30 cellular contexts compared by ENCODE assay signal in genomic region chr3:193165431-193166120, GRCh38.
"Had no signal": no experiment of that assay in that cellular context is flagged by ENCODE, and none has a peak within 500 bp of the region (broad histone marks: within the 10 kb centered on the region; RNA-seq: fewer than 3 reads in every experiment).

No MANE protein-coding gene starts in this region.

- H3K4me1 Mint-ChIP-seq: activated CD4-positive, alpha-beta memory T cell treated with anti-CD3 and anti-CD28 coated beads, Interleukin-2, amount 10 ng/mL, durations not matched to agents 7 days and 5 days; activated CD4-positive, alpha-beta T cell treated with anti-CD3 and anti-CD28 coated beads, Interleukin-2, amount 10 ng/mL, durations not matched to agents 7 days and 5 days; activated naive CD4-positive, alpha-beta T cell treated with anti-CD3 and anti-CD28 coated beads, Interleukin-2, amount 10 ng/mL, durations not matched to agents 7 days and 5 days; activated naive CD8-positive, alpha-beta T cell treated with anti-CD3 and anti-CD28 coated beads, Interleukin-2, amount 10 ng/mL, durations not matched to agents 7 days and 5 days; central memory CD8-positive, alpha-beta T cell; WTC11 had no signal

- H3K4me3 ChIP-seq: ascending aorta, breast epithelium, cardiac muscle cell, coronary artery, dorsolateral prefrontal cortex had no signal

- H3K36me3 Mint-ChIP-seq: activated naive CD4-positive, alpha-beta T cell treated with anti-CD3 and anti-CD28 coated beads, Interleukin-2, amount 10 ng/mL, durations not matched to agents 7 days and 5 days; activated naive CD4-positive, alpha-beta T cell treated with anti-CD3 and anti-CD28 coated beads, Interleukin-2, amount 50 U/mL, for 72 hours; activated naive CD8-positive, alpha-beta T cell treated with anti-CD3 and anti-CD28 coated beads, Interleukin-2, amount 10 ng/mL, durations not matched to agents 7 days and 5 days; brain; WTC11 had no signal

- H3K9me3 ChIP-seq: ascending aorta, breast epithelium had no signal

- H3K27ac ChIP-seq: ascending aorta, breast epithelium, cardiac muscle cell, coronary artery, dorsolateral prefrontal cortex, VCaP had no signal

- H3K27me3 Mint-ChIP-seq: activated CD4-positive, alpha-beta T cell treated with anti-CD3 and anti-CD28 coated beads, Interleukin-2, amount 10 ng/mL, durations not matched to agents 7 days and 5 days; activated naive CD4-positive, alpha-beta T cell treated with anti-CD3 and anti-CD28 coated beads, Interleukin-2, amount 10 ng/mL, durations not matched to agents 7 days and 5 days; brain; central memory CD8-positive, alpha-beta T cell; dendritic cell treated with granulocyte-macrophage colony-stimulating factor and Interleukin-4, amounts not matched to agents 40 ng/mL and 50 ng/mL, for 4 days had no signal

- H3K36me3 ChIP-seq: ascending aorta, breast epithelium, cardiac muscle cell had no signal

- H3K27ac Mint-ChIP-seq: activated CD4-positive, alpha-beta memory T cell treated with anti-CD3 and anti-CD28 coated beads, Interleukin-2, amount 10 ng/mL, durations not matched to agents 7 days and 5 days; activated CD4-positive, alpha-beta T cell treated with anti-CD3 and anti-CD28 coated beads, Interleukin-2, amount 10 ng/mL, durations not matched to agents 7 days and 5 days; activated naive CD4-positive, alpha-beta T cell treated with anti-CD3 and anti-CD28 coated beads, Interleukin-2, amount 10 ng/mL, durations not matched to agents 7 days and 5 days; activated naive CD4-positive, alpha-beta T cell treated with anti-CD3 and anti-CD28 coated beads, Interleukin-2, amount 50 U/mL, for 72 hours; activated naive CD8-positive, alpha-beta T cell treated with anti-CD3 and anti-CD28 coated beads, Interleukin-2, amount 10 ng/mL, durations not matched to agents 7 days and 5 days; activated T-cell treated with anti-CD3 and anti-CD28 coated beads, Interleukin-2, amount 50 U/mL, for 24 hours; activated T-cell treated with anti-CD3 and anti-CD28 coated beads, Interleukin-2, amount 50 U/mL, for 72 hours; brain; dendritic cell treated with granulocyte-macrophage colony-stimulating factor and Interleukin-4, amounts not matched to agents 40 ng/mL and 50 ng/mL, for 4 days; endodermal cell; WTC11 had no signal

- DNase-seq: activated CD4-positive, alpha-beta memory T cell treated with anti-CD3 and anti-CD28 coated beads, Interleukin-2, amount 10 ng/mL, durations not matched to agents 7 days and 5 days; activated CD4-positive, alpha-beta T cell treated with anti-CD3 and anti-CD28 coated beads for 1 hour; activated CD4-positive, alpha-beta T cell treated with anti-CD3 and anti-CD28 coated beads for 4 hours; activated CD4-positive, alpha-beta T cell treated with anti-CD3 and anti-CD28 coated beads, Interleukin-2, amount 10 ng/mL, durations not matched to agents 7 days and 5 days; activated CD4-positive, alpha-beta T cell treated with anti-CD3 and anti-CD28 coated beads, Interleukin-2, amount 50 U/mL, for 4 hours; activated CD8-positive, alpha-beta memory T cell treated with anti-CD3 and anti-CD28 coated beads, Interleukin-2, amount 50 U/mL, for 48 hours; activated gamma-delta T cell; activated naive CD4-positive, alpha-beta T cell; activated naive CD4-positive, alpha-beta T cell treated with anti-CD3 and anti-CD28 coated beads, Interleukin-2, amount 10 ng/mL, durations not matched to agents 7 days and 5 days; activated naive CD8-positive, alpha-beta T cell treated with anti-CD3 and anti-CD28 coated beads, Interleukin-2, amount 10 ng/mL, durations not matched to agents 7 days and 5 days; activated T-cell treated with anti-CD3 and anti-CD28 coated beads for 4 hours; activated T-cell treated with anti-CD3 and anti-CD28 coated beads, Interleukin-2, amount 50 U/mL, for 24 hours; activated T-cell treated with anti-CD3 and anti-CD28 coated beads, Interleukin-2, amount 50 U/mL, for 72 hours; dorsolateral prefrontal cortex; effector memory CD4-positive, alpha-beta T cell; endodermal cell; foreskin fibroblast; head of caudate nucleus; T-helper 2 cell had no signal

- ATAC-seq: activated naive CD4-positive, alpha-beta T cell treated with anti-CD3 and anti-CD28 coated beads, Interleukin-2, amount 50 U/mL, for 72 hours; activated T-cell treated with anti-CD3 and anti-CD28 coated beads, Interleukin-2, amount 50 U/mL, for 72 hours; esophagus mucosa; WTC11 had no signal

- H3K4me1 ChIP-seq: ascending aorta, breast epithelium had no signal

- H3K4me3 Mint-ChIP-seq: activated CD4-positive, alpha-beta memory T cell treated with anti-CD3 and anti-CD28 coated beads, Interleukin-2, amount 10 ng/mL, durations not matched to agents 7 days and 5 days; activated CD4-positive, alpha-beta T cell treated with anti-CD3 and anti-CD28 coated beads, Interleukin-2, amount 10 ng/mL, durations not matched to agents 7 days and 5 days; activated naive CD4-positive, alpha-beta T cell treated with anti-CD3 and anti-CD28 coated beads, Interleukin-2, amount 10 ng/mL, durations not matched to agents 7 days and 5 days; activated naive CD8-positive, alpha-beta T cell treated with anti-CD3 and anti-CD28 coated beads, Interleukin-2, amount 10 ng/mL, durations not matched to agents 7 days and 5 days; activated T-cell treated with anti-CD3 and anti-CD28 coated beads, Interleukin-2, amount 50 U/mL, for 24 hours; activated T-cell treated with anti-CD3 and anti-CD28 coated beads, Interleukin-2, amount 50 U/mL, for 72 hours; brain; central memory CD8-positive, alpha-beta T cell; dendritic cell treated with granulocyte-macrophage colony-stimulating factor and Interleukin-4, amounts not matched to agents 40 ng/mL and 50 ng/mL, for 4 days; endodermal cell; WTC11 had no signal

- H3K9me3 Mint-ChIP-seq: activated CD4-positive, alpha-beta memory T cell treated with anti-CD3 and anti-CD28 coated beads, Interleukin-2, amount 10 ng/mL, durations not matched to agents 7 days and 5 days; activated CD4-positive, alpha-beta T cell treated with anti-CD3 and anti-CD28 coated beads, Interleukin-2, amount 10 ng/mL, durations not matched to agents 7 days and 5 days; activated naive CD4-positive, alpha-beta T cell treated with anti-CD3 and anti-CD28 coated beads, Interleukin-2, amount 10 ng/mL, durations not matched to agents 7 days and 5 days; activated naive CD4-positive, alpha-beta T cell treated with anti-CD3 and anti-CD28 coated beads, Interleukin-2, amount 50 U/mL, for 72 hours; activated naive CD8-positive, alpha-beta T cell treated with anti-CD3 and anti-CD28 coated beads, Interleukin-2, amount 10 ng/mL, durations not matched to agents 7 days and 5 days; activated T-cell treated with anti-CD3 and anti-CD28 coated beads, Interleukin-2, amount 50 U/mL, for 24 hours; activated T-cell treated with anti-CD3 and anti-CD28 coated beads, Interleukin-2, amount 50 U/mL, for 72 hours; brain; dendritic cell treated with granulocyte-macrophage colony-stimulating factor and Interleukin-4, amounts not matched to agents 40 ng/mL and 50 ng/mL, for 4 days; endodermal cell; WTC11 had no signal

- H3K27me3 ChIP-seq: ascending aorta, breast epithelium had no signal
